2 cellular contexts compared by ENCODE assay signal in genomic region chr19:5152013-5152763, GRCh38.
TF ChIP-seq lines count a peak whose summit lies in the region.

No MANE protein-coding gene starts in this region.

TF ChIP-seq in HCT116, 20 proteins besides CTCF, POLR2A, EP300 and RAD21 (continued from another document):
- TF ChIP-seq, protein P1, sequence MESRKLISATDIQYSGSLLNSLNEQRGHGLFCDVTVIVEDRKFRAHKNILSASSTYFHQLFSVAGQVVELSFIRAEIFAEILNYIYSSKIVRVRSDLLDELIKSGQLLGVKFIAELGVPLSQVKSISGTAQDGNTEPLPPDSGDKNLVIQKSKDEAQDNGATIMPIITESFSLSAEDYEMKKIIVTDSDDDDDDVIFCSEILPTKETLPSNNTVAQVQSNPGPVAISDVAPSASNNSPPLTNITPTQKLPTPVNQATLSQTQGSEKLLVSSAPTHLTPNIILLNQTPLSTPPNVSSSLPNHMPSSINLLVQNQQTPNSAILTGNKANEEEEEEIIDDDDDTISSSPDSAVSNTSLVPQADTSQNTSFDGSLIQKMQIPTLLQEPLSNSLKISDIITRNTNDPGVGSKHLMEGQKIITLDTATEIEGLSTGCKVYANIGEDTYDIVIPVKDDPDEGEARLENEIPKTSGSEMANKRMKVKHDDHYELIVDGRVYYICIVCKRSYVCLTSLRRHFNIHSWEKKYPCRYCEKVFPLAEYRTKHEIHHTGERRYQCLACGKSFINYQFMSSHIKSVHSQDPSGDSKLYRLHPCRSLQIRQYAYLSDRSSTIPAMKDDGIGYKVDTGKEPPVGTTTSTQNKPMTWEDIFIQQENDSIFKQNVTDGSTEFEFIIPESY (IDR thresholded peaks at IDR 0.05; ENCODE audit: extremely low read depth, insufficient replicate concordance, low read length) = no peak
- TF ChIP-seq CBX3 (IDR thresholded peaks at IDR 0.05; ENCODE audit: low read depth) (no peak), ZFX (IDR thresholded peaks at IDR 0.05) (no peak), JUND (IDR thresholded peaks at IDR 0.05) (no peak), TCF7L2 (IDR thresholded peaks at IDR 0.05; ENCODE audit: borderline replicate concordance, extremely low read depth, insufficient read depth, insufficient read length) (no peak), ZNF274 (IDR thresholded peaks at IDR 0.05; ENCODE audit: low read depth, low read length) (no peak), CEBPB (IDR thresholded peaks at IDR 0.05; ENCODE audit: low read depth) (no peak), SP1 (IDR thresholded peaks at IDR 0.05; ENCODE audit: low read depth) (no peak), EZH2 (IDR thresholded peaks at IDR 0.05) (no peak), YY1 (IDR thresholded peaks at IDR 0.05; ENCODE audit: extremely low read depth, insufficient replicate concordance, low read depth, low read length) (no peak), SIN3A (IDR thresholded peaks at IDR 0.05; ENCODE audit: low read depth) (no peak), POLR2AphosphoS5 (IDR thresholded peaks at IDR 0.05; ENCODE audit: low read depth, low read length) (no peak), MAX (IDR thresholded peaks at IDR 0.05) (no peak), SRF (IDR thresholded peaks at IDR 0.05; ENCODE audit: low read depth) (no peak), ELF1 (IDR thresholded peaks at IDR 0.05; ENCODE audit: borderline replicate concordance, low read depth) (no peak), EGR1 (IDR thresholded peaks at IDR 0.05; ENCODE audit: low read depth) (no peak)
- TF ChIP-seq, protein P2, sequence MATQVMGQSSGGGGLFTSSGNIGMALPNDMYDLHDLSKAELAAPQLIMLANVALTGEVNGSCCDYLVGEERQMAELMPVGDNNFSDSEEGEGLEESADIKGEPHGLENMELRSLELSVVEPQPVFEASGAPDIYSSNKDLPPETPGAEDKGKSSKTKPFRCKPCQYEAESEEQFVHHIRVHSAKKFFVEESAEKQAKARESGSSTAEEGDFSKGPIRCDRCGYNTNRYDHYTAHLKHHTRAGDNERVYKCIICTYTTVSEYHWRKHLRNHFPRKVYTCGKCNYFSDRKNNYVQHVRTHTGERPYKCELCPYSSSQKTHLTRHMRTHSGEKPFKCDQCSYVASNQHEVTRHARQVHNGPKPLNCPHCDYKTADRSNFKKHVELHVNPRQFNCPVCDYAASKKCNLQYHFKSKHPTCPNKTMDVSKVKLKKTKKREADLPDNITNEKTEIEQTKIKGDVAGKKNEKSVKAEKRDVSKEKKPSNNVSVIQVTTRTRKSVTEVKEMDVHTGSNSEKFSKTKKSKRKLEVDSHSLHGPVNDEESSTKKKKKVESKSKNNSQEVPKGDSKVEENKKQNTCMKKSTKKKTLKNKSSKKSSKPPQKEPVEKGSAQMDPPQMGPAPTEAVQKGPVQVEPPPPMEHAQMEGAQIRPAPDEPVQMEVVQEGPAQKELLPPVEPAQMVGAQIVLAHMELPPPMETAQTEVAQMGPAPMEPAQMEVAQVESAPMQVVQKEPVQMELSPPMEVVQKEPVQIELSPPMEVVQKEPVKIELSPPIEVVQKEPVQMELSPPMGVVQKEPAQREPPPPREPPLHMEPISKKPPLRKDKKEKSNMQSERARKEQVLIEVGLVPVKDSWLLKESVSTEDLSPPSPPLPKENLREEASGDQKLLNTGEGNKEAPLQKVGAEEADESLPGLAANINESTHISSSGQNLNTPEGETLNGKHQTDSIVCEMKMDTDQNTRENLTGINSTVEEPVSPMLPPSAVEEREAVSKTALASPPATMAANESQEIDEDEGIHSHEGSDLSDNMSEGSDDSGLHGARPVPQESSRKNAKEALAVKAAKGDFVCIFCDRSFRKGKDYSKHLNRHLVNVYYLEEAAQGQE (IDR thresholded peaks at IDR 0.05; ENCODE audit: low read depth) = no peak
TF ChIP-seq in HCT116: peak in this region for 0.

TF ChIP-seq in H1, 55 proteins besides CTCF, POLR2A, EP300 and RAD21 (continued from another document):
- no peak for TF ChIP-seq SRF (IDR thresholded peaks at IDR 0.05; ENCODE audit: low read depth, low read length)
- TF ChIP-seq CHD2 (IDR thresholded peaks at IDR 0.05; ENCODE audit: low read length) = no peak
- no peak for TF ChIP-seq ASH2L (IDR thresholded peaks at IDR 0.05; ENCODE audit: low read length)
TF ChIP-seq in H1: peak in this region for 0.
